Comparison of ENCODE assay signal across 35 cellular contexts in the genomic region with DNA sequence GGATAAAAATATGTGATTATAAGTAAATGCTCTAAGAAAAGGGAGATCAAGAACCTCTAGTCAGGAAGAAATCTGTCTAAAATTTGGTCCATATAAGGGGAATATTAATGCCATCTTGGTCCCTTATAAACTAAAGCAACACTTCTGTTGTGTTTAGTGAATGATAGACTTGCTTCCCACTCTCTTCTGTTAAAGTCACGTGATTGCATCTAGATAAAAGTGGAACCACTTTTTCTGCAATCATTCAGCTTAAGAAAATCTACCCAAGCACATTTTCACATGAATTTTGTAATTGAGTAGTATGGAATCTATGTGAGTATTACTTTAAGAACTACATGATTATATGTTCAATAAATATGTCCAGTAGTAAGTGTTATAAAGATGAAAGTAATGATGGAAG.
"Had no signal": no experiment of that assay in that cellular context is flagged by ENCODE, and none has a peak within 500 bp of the region (broad histone marks: within the 10 kb centered on the region; RNA-seq: fewer than 3 reads in every experiment).

No MANE protein-coding gene starts in this region.

- H3K27me3 ChIP-seq: MG63 had no signal

- H3K9me3 ChIP-seq: MG63 had no signal

- H3K36me3 ChIP-seq: MG63 had no signal

- DNase-seq: Kasumi-1, MG63, MM.1S, MV-4-11, NCI-H1048, NCI-H1092, NCI-H1092 treated with DMSO at 0.1 percent for 48 hours, NCI-H1105, NCI-H1105 treated with DMSO at 0.1 percent for 48 hours, NCI-H1417, NCI-H1417 treated with DMSO at 0.1 percent for 48 hours, NCI-H1436, NCI-H1436 treated with DMSO at 0.1 percent for 48 hours, NCI-H146, NCI-H1694, NCI-H1694 treated with DMSO at 0.1 percent for 48 hours, NCI-H187, NCI-H187 treated with DMSO at 0.1 percent for 48 hours, NCI-H1930, NCI-H2029, NCI-H2029 treated with DMSO at 0.1 percent for 48 hours, NCI-H2081, NCI-H2081 treated with DMSO at 0.1 percent for 48 hours, NCI-H2107, NCI-H2171, NCI-H2171 treated with DMSO at 0.1 percent for 48 hours, NCI-H2227 treated with DMSO at 0.1 percent for 48 hours, NCI-H226, NCI-H345, NCI-H446, NCI-H446 treated with DMSO at 0.1 percent for 48 hours, NCI-H510A, NCI-H510A treated with DMSO at 0.1 percent for 48 hours, NCI-H524, NCI-H524 treated with DMSO at 0.1 percent for 48 hours had no signal

- H3K4me3 ChIP-seq: MG63 had no signal
